ENCODE assay signal across 9 cellular contexts in genomic region chr6:116447496-116448011, GRCh38.
DNase-seq lines count a peak whose midpoint lies in the region; ATAC-seq and TF ChIP-seq lines count a peak whose summit lies in the region.
"Had no signal": no experiment of that assay in that cellular context is flagged by ENCODE, and none has a peak within 500 bp of the region (broad histone marks: within the 10 kb centered on the region; RNA-seq: fewer than 3 reads in every experiment).

No MANE protein-coding gene starts in this region.

- no peak for ATAC-seq in HG03175 (IDR thresholded peaks at IDR 0.05; ENCODE audit: unreplicated experiment)
- no peak for ATAC-seq in GM18511 (IDR thresholded peaks at IDR 0.05; ENCODE audit: unreplicated experiment)

- DNase-seq in GF-D8 (lab: John Stamatoyannopoulos, UW) (peak; percentile 89), MV-4-11 (lab: John Stamatoyannopoulos, UW) (peak; percentile 88), cardiac fibroblast (ENCODE audit: low read depth in 2 of 2) (peak; percentile 95 to 97), non-pigmented ciliary epithelial cell (ENCODE audit: low read depth) (peak; percentile 78), NCI-H1436 treated with DMSO at 0.1 percent for 48 hours (lab: John Stamatoyannopoulos, UW) (no peak), NCI-H82 (lab: John Stamatoyannopoulos, UW) (no peak)
- DNase-seq: activated naive CD8-positive, alpha-beta T cell treated with anti-CD3 and anti-CD28 coated beads, Interleukin-2, amount 10 ng/mL, durations not matched to agents 7 days and 5 days had no signal

- H3K4me3 ChIP-seq in cardiac fibroblast (replicated peaks in 1 of 2; ENCODE audit: low read depth in 2 of 2, low read length in 2 of 2) = no peak overlapping the region

- no peak for TF ChIP-seq CTCF in cardiac fibroblast (IDR thresholded peaks at IDR 0.05; ENCODE audit: low read depth, low read length)

Comparison
In these comparisons a context has a peak if more than half of its experiments do, and no peak if none do; other contexts are left out.
1. DNase-seq: peak in GF-D8 (single experiment), MV-4-11 (single experiment), cardiac fibroblast (2 of 2) and non-pigmented ciliary epithelial cell (single experiment); none in NCI-H1436 treated with DMSO at 0.1 percent for 48 hours (single experiment) and NCI-H82 (single experiment).